In genomic region chr17:5121186-5121841, GRCh38 we compare ENCODE assay signal across 1 cellular context.
TF ChIP-seq lines count a peak whose summit lies in the region.

No MANE protein-coding gene starts in this region.

TF ChIP-seq in H1, 55 proteins besides CTCF, POLR2A, EP300 and RAD21:
- TF ChIP-seq TCF12 (IDR thresholded peaks at IDR 0.05; ENCODE audit: low read depth, low read length) = no peak
- TF ChIP-seq PHF8 (conservative IDR thresholded peaks at IDR 0.05; ENCODE audit: low read depth, low read length) = no peak
- no peak for TF ChIP-seq BACH1 (IDR thresholded peaks at IDR 0.05; ENCODE audit: low read length)
- TF ChIP-seq ASH2L (IDR thresholded peaks at IDR 0.05; ENCODE audit: low read length) = no peak
- no peak for TF ChIP-seq CHD1 (IDR thresholded peaks at IDR 0.05; ENCODE audit: low read depth, low read length)
- no peak for TF ChIP-seq POLR2AphosphoS5 (IDR thresholded peaks at IDR 0.05; ENCODE audit: low read depth, low read length)
- TF ChIP-seq CEBPB (IDR thresholded peaks at IDR 0.05; ENCODE audit: low read depth, low read length) = no peak
- no peak for TF ChIP-seq GABPA (IDR thresholded peaks at IDR 0.05; ENCODE audit: borderline replicate concordance, insufficient read depth, low read length)
- no peak for TF ChIP-seq SIX5 (IDR thresholded peaks at IDR 0.05; ENCODE audit: low read depth, low read length)
- no peak for TF ChIP-seq FOSL1 (IDR thresholded peaks at IDR 0.05; ENCODE audit: insufficient read depth, low read depth, low read length)
- no peak for TF ChIP-seq JUND (IDR thresholded peaks at IDR 0.05; ENCODE audit: low read length)
- no peak for TF ChIP-seq NANOG (IDR thresholded peaks at IDR 0.05; ENCODE audit: insufficient read depth, low read depth, low read length, poor library complexity, severe bottlenecking)
- no peak for TF ChIP-seq CBX5 (IDR thresholded peaks at IDR 0.05; ENCODE audit: low read depth, low read length)
